Comparison of ENCODE assay signal across 8 cellular contexts in the genomic region with DNA sequence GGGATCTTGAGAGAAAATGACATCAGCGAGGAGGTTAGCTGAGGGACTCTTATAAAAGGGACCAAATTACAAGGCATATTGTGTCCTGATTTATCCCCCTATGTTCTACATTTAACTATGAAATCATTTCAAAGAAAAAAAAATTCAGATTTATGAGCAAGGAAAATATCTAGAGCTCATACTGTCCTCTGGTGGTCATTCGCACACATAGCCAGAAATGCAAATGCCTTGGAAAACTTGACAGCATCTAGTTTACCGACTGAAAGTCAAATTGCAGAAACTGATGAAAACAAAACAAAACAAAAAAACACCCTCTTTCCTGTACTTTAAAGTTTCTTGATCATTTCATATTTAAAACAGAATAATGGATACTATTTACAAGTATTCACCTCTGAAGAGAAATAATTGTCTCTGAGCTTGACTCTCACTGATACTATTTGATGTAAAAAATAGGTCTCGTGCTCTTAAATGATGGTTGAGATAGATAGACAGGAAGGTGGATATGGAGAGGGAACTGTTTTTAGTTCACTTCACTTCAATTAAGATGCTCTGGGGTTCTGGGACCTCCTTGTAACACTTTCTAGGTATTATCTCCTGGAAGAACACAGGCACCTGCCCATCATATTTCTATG.
DNase-seq lines count a peak whose midpoint lies in the region; TF ChIP-seq lines count a peak whose summit lies in the region.
"Had no signal": no experiment of that assay in that cellular context is flagged by ENCODE, and none has a peak within 500 bp of the region (broad histone marks: within the 10 kb centered on the region; RNA-seq: fewer than 3 reads in every experiment).

No MANE protein-coding gene starts in this region.

- TF ChIP-seq CTCF in GM12874 (IDR thresholded peaks at IDR 0.05; ENCODE audit: insufficient read depth, low read depth, low read length) (peak; percentile 20; the same call in 1 of the 2 replicates), dorsolateral prefrontal cortex (IDR thresholded peaks at IDR 0.05 in 54 of 56, conservative IDR thresholded peaks at IDR 0.05 in 2 of 56; ENCODE audit: low read depth in 1 of 56, partially characterized antibody in 56 of 56) (peak; percentile 72 to 97 (median 86))

- H3K27me3 ChIP-seq in dorsolateral prefrontal cortex: peaks cover 0 to 6% (median 0%) of the 10 kb centered on the region in 45 donors

- intact Hi-C loops in dorsolateral prefrontal cortex (cut with DNase I): loop anchor here (2.0 to 10.0 kb wide), 3 partner anchors 246 to 334 kb away; a partner anchor contains a TSS

- DNase-seq in NCI-H2171 (lab: John Stamatoyannopoulos, UW) (peak; percentile 32), dorsolateral prefrontal cortex (peak in 1 of 10 donors; percentile 24), renal cortical epithelial cell (ENCODE audit: low read depth) (peak; percentile 26), mucosa of gallbladder (ENCODE audit: low spot score) (no peak), 8988T (no peak), HCEC 1CT (no peak)
- DNase-seq: activated B cell treated with CpG ODN at 0.5 μM for 24 hours had no signal

- H3K4me3 ChIP-seq in dorsolateral prefrontal cortex: no peak overlapping the region

- H3K27ac ChIP-seq in dorsolateral prefrontal cortex: no peak overlapping the region

Comparison
In these comparisons a context has a peak if more than half of its experiments do, and no peak if none do; other contexts are left out.
1. DNase-seq: peak in NCI-H2171 (single experiment) and renal cortical epithelial cell (single experiment); none in mucosa of gallbladder (single experiment), 8988T (single experiment) and HCEC 1CT (single experiment).